Comparison of ENCODE assay signal across 8 cellular contexts in genomic region chr1:161440312-161440894, GRCh38.
DNase-seq lines count a peak whose midpoint lies in the region; ATAC-seq and TF ChIP-seq lines count a peak whose summit lies in the region.

No MANE protein-coding gene starts in this region.

- no peaks in the 10 kb centered on the region for H3K36me3 ChIP-seq in esophagus muscularis mucosa

- H3K4me1 ChIP-seq in esophagus muscularis mucosa: peaks cover 0 to 13% (median 11%) of the 10 kb centered on the region in 4 donors

- DNase-seq in GM04503 (ENCODE audit: low read depth) (peak; percentile 20), HS-5 (ENCODE audit: low read depth) (peak; percentile 33), esophagus muscularis mucosa (ENCODE audit: extremely low spot score) (no peak), nephron progenitor cell (peak; percentile 79), type B pancreatic cell (ENCODE audit: extremely low spot score, unreplicated experiment) (peak; percentile 76), OCI-M2 (lab: John Stamatoyannopoulos, UW; ENCODE audit: unreplicated experiment) (no peak)
- peak; percentile 75 for DNase-seq in activated CD4-positive, alpha-beta memory T cell treated with anti-CD3 and anti-CD28 coated beads, Interleukin-2, amount 10 ng/mL, durations not matched to agents 7 days and 5 days

- no peaks in the 10 kb centered on the region for H3K9me3 ChIP-seq in esophagus muscularis mucosa

- ATAC-seq in HG03108 (IDR thresholded peaks at IDR 0.05; ENCODE audit: unreplicated experiment): no peak

- H3K27me3 ChIP-seq in esophagus muscularis mucosa: peaks cover 0 to 58% (median 13%) of the 10 kb centered on the region in 4 donors

- intact Hi-C loops in esophagus muscularis mucosa (cut with DNase I): no loop called here

- no peak for TF ChIP-seq POLR2A in esophagus muscularis mucosa (IDR thresholded peaks at IDR 0.05; ENCODE audit: low read depth)

- peaks cover 2% of the 10 kb centered on the region for H3K9me3 Mint-ChIP-seq in activated CD4-positive, alpha-beta memory T cell treated with anti-CD3 and anti-CD28 coated beads, Interleukin-2, amount 10 ng/mL, durations not matched to agents 7 days and 5 days
- H3K9me3 Mint-ChIP-seq in nephron progenitor cell (peaks cover 16% of the 10 kb centered on the region), type B pancreatic cell (no peaks in the 10 kb centered on the region)

- H3K4me3 Mint-ChIP-seq in activated CD4-positive, alpha-beta memory T cell treated with anti-CD3 and anti-CD28 coated beads, Interleukin-2, amount 10 ng/mL, durations not matched to agents 7 days and 5 days: peak overlapping the region; percentile 87
- H3K4me3 Mint-ChIP-seq in nephron progenitor cell: peak overlapping the region; percentile 88
- peak overlapping the region; percentile 88 for H3K4me3 Mint-ChIP-seq in type B pancreatic cell

- TF ChIP-seq EP300 in esophagus muscularis mucosa (IDR thresholded peaks at IDR 0.05): no peak

- H3K27ac ChIP-seq in esophagus muscularis mucosa (replicated peaks in 1 of 4): peak overlapping the region in 3 of 4 donors; percentile 33 to 55 (median 38)

- H3K4me3 ChIP-seq in esophagus muscularis mucosa: peak overlapping the region; percentile 53 to 80 (median 62)

- H3K4me1 Mint-ChIP-seq in activated CD4-positive, alpha-beta memory T cell treated with anti-CD3 and anti-CD28 coated beads, Interleukin-2, amount 10 ng/mL, durations not matched to agents 7 days and 5 days: peaks cover 18% of the 10 kb centered on the region
- peaks cover 5% of the 10 kb centered on the region for H3K4me1 Mint-ChIP-seq in nephron progenitor cell
- H3K4me1 Mint-ChIP-seq in type B pancreatic cell (ENCODE audit: unreplicated experiment): no peaks in the 10 kb centered on the region

- peak overlapping the region; percentile 84 for H3K27ac Mint-ChIP-seq in activated CD4-positive, alpha-beta memory T cell treated with anti-CD3 and anti-CD28 coated beads, Interleukin-2, amount 10 ng/mL, durations not matched to agents 7 days and 5 days
- H3K27ac Mint-ChIP-seq in nephron progenitor cell: no peak overlapping the region
- peak overlapping the region; percentile 62 for H3K27ac Mint-ChIP-seq in type B pancreatic cell

- peaks cover 13% of the 10 kb centered on the region for H3K36me3 Mint-ChIP-seq in activated CD4-positive, alpha-beta memory T cell treated with anti-CD3 and anti-CD28 coated beads, Interleukin-2, amount 10 ng/mL, durations not matched to agents 7 days and 5 days (ENCODE audit: low read depth)
- no peaks in the 10 kb centered on the region for H3K36me3 Mint-ChIP-seq in nephron progenitor cell (ENCODE audit: low read depth)
- peaks cover 7% of the 10 kb centered on the region for H3K36me3 Mint-ChIP-seq in type B pancreatic cell

- 0% methylated on average over 18 of the region's 61 CpGs for WGBS in esophagus muscularis mucosa

- POLR2A ChIA-PET in activated CD4-positive, alpha-beta memory T cell treated with anti-CD3 and anti-CD28 coated beads, Interleukin-2, amount 10 ng/mL, durations not matched to agents 7 days and 5 days (lab: Charles Lee): interaction anchor here (0.7 to 1.9 kb wide), 8 partner anchors 10 to 326 kb away, joined by 3 to 15 read pairs (median 4); partner anchors contain the start of gene ATF6

- peaks cover 24% of the 10 kb centered on the region for H3K27me3 Mint-ChIP-seq in activated CD4-positive, alpha-beta memory T cell treated with anti-CD3 and anti-CD28 coated beads, Interleukin-2, amount 10 ng/mL, durations not matched to agents 7 days and 5 days
- H3K27me3 Mint-ChIP-seq in nephron progenitor cell (ENCODE audit: low read depth, poor library complexity) (peaks cover 68% of the 10 kb centered on the region), type B pancreatic cell (peaks cover 54% of the 10 kb centered on the region)

- CTCF ChIA-PET in activated CD4-positive, alpha-beta memory T cell treated with anti-CD3 and anti-CD28 coated beads, Interleukin-2, amount 10 ng/mL, durations not matched to agents 7 days and 5 days (lab: Charles Lee): interaction anchor here (0.6 to 2.3 kb wide), 5 partner anchors 20 to 238 kb away, joined by 3 to 10 read pairs (median 3); partner anchors contain the start of gene NDUFS2

- TF ChIP-seq CTCF in esophagus muscularis mucosa (IDR thresholded peaks at IDR 0.05) (peak; percentile 23 to 43 (median 39)), nephron progenitor cell (IDR thresholded peaks at IDR 0.05) (peak; percentile 30), type B pancreatic cell (conservative IDR thresholded peaks at IDR 0.05) (peak; percentile 73)

Comparison
In these comparisons a context has a peak if more than half of its experiments do, and no peak if none do; other contexts are left out.
1. DNase-seq: peak in GM04503 (single experiment), HS-5 (single experiment), activated CD4-positive, alpha-beta memory T cell treated with anti-CD3 and anti-CD28 coated beads, Interleukin-2, amount 10 ng/mL, durations not matched to agents 7 days and 5 days (single experiment), nephron progenitor cell (single experiment) and type B pancreatic cell (single experiment); none in esophagus muscularis mucosa (single experiment) and OCI-M2 (single experiment).
2. Peak in every context shown above with its lines, with median percentiles within 50 percentile points of each other: H3K4me3 Mint-ChIP-seq and CTCF ChIP-seq.